ENCODE assay signal across 18 cellular contexts in genomic region chr1:33714421-33714820, GRCh38.
"Had no signal": no experiment of that assay in that cellular context is flagged by ENCODE, and none has a peak within 500 bp of the region (broad histone marks: within the 10 kb centered on the region; RNA-seq: fewer than 3 reads in every experiment).

No MANE protein-coding gene starts in this region.

- H3K36me3 ChIP-seq: esophagus muscularis mucosa, gastroesophageal sphincter, heart left ventricle, left lung, lower lobe of right lung had no signal

- H3K4me3 Mint-ChIP-seq: effector memory CD8-positive, alpha-beta T cell; immature natural killer cell had no signal

- H3K27me3 ChIP-seq: dorsolateral prefrontal cortex, foreskin keratinocyte, hepatocyte had no signal

- H3K27ac Mint-ChIP-seq: effector memory CD8-positive, alpha-beta T cell; immature natural killer cell had no signal

- H3K9me3 ChIP-seq: esophagus muscularis mucosa, gastroesophageal sphincter, heart left ventricle, left lung, lower lobe of right lung had no signal

- H3K9me3 Mint-ChIP-seq: effector memory CD8-positive, alpha-beta T cell; immature natural killer cell had no signal

- ATAC-seq: effector memory CD8-positive, alpha-beta T cell; foreskin keratinocyte; gastroesophageal sphincter; heart left ventricle; left cardiac atrium; left lung; left ventricle myocardium superior; lower lobe of right lung had no signal

- H3K27ac ChIP-seq: coronary artery, dorsolateral prefrontal cortex, esophagus muscularis mucosa, foreskin keratinocyte, gastroesophageal sphincter, heart left ventricle, hepatocyte, left lung, lower lobe of right lung had no signal

- H3K4me1 Mint-ChIP-seq: immature natural killer cell had no signal

- H3K36me3 Mint-ChIP-seq: immature natural killer cell had no signal

- DNase-seq: dermis blood vessel endothelial cell; dorsolateral prefrontal cortex; effector CD8-positive, alpha-beta T cell; effector memory CD8-positive, alpha-beta T cell; foreskin keratinocyte; heart left ventricle; hypothalamus; immature natural killer cell; left cardiac atrium; left lung; left ventricle myocardium superior; lower lobe of right lung; mesenchymal stem cell; midbrain had no signal

- H3K4me1 ChIP-seq: esophagus muscularis mucosa, foreskin keratinocyte, gastroesophageal sphincter, heart left ventricle, left lung, lower lobe of right lung had no signal

- H3K4me3 ChIP-seq: coronary artery, dorsolateral prefrontal cortex, esophagus muscularis mucosa, gastroesophageal sphincter, heart left ventricle, hepatocyte, left lung, lower lobe of right lung had no signal
